14 cellular contexts compared by ENCODE assay signal in the genomic region with DNA sequence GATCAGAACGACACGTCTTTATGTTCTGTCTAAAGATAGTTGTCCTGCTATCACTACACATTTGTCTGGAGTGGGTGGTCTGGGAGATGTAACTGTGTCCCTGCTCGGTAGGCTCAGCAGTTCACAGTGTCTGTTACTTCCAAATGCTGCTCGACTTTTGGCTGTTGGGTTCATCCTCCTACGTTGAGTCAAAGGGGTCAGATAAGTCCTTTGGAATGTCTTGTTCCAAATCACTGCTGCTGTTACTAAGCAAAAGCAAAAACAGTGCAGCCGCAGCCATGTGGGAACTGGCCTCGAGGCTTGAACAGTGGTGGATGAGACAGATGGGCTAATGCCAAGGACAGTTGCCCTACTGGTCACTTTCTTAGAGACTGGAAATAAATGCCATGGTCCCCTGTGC.
"Had no signal": no experiment of that assay in that cellular context is flagged by ENCODE, and none has a peak within 500 bp of the region (broad histone marks: within the 10 kb centered on the region; RNA-seq: fewer than 3 reads in every experiment).

No MANE protein-coding gene starts in this region.

- H3K9me3 Mint-ChIP-seq: stimulated activated memory B cell treated with anti-CD40 and anti-IgM and Interleukin-4, amounts not matched to agents 10 μg/mL and 1 μg/mL and 100 μg/mL, for 72 hours had no signal

- H3K4me3 Mint-ChIP-seq: activated naive CD8-positive, alpha-beta T cell; stimulated activated memory B cell treated with anti-CD40 and anti-IgM and Interleukin-4, amounts not matched to agents 10 μg/mL and 1 μg/mL and 100 μg/mL, for 72 hours had no signal

- H3K27ac ChIP-seq: body of pancreas, colonic mucosa, left lung, tibial artery, uterus had no signal

- H3K27me3 Mint-ChIP-seq: stimulated activated memory B cell treated with anti-CD40 and anti-IgM and Interleukin-4, amounts not matched to agents 10 μg/mL and 1 μg/mL and 100 μg/mL, for 72 hours had no signal

- H3K4me1 Mint-ChIP-seq: stimulated activated memory B cell treated with anti-CD40 and anti-IgM and Interleukin-4, amounts not matched to agents 10 μg/mL and 1 μg/mL and 100 μg/mL, for 72 hours had no signal

- H3K4me3 ChIP-seq: body of pancreas, colonic mucosa, left lung, tibial artery, uterus had no signal

- H3K27ac Mint-ChIP-seq: activated naive CD8-positive, alpha-beta T cell; stimulated activated memory B cell treated with anti-CD40 and anti-IgM and Interleukin-4, amounts not matched to agents 10 μg/mL and 1 μg/mL and 100 μg/mL, for 72 hours had no signal

- H3K36me3 ChIP-seq: colonic mucosa, left lung, tibial artery, uterus had no signal

- H3K4me1 ChIP-seq: body of pancreas, colonic mucosa, left lung, tibial artery, uterus had no signal

- DNase-seq: activated CD4-positive, alpha-beta T cell treated with anti-CD3 and anti-CD28 coated beads, Interleukin-2, amount 50 U/mL, for 1 hour; activated CD8-positive, alpha-beta memory T cell treated with anti-CD3 and anti-CD28 coated beads for 24 hours; activated gamma-delta T cell treated with Interleukin-2 at 50 U/mL for 16 hours; central memory CD4-positive, alpha-beta T cell; colonic mucosa; hippocampal formation; kidney; left lung; mesenchymal stem cell; tibial artery; uterus had no signal

- H3K9me3 ChIP-seq: body of pancreas, colonic mucosa, left lung, tibial artery, uterus had no signal

- H3K27me3 ChIP-seq: body of pancreas, colonic mucosa, left lung, tibial artery, uterus had no signal

- ATAC-seq: body of pancreas; left lung; stimulated activated memory B cell treated with anti-CD40 and anti-IgM and Interleukin-4, amounts not matched to agents 10 μg/mL and 1 μg/mL and 100 μg/mL, for 72 hours had no signal

- H3K36me3 Mint-ChIP-seq: activated naive CD8-positive, alpha-beta T cell; stimulated activated memory B cell treated with anti-CD40 and anti-IgM and Interleukin-4, amounts not matched to agents 10 μg/mL and 1 μg/mL and 100 μg/mL, for 72 hours had no signal
